In the genomic region with DNA sequence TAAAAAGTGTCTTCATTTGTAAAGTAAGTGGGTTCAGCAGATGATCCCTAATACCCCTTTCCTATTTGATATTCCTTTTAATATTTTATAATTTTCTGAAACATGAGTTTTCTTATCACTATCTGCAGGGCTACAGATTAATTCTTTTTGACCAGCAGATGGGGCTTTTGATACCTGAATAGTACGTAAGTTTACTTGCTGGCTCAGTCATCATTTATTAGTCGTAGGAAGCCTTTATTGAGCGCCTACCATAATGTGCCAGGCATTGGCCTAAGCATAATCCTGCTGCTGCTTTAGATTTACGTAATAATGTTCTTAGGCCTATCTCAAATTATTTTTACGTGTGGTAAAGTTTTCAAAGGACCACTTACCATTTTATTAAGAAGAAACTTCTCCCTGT, we compare ENCODE assay signal across 8 cellular contexts. TPM values are rescaled to one million over a fixed set of nuclear protein-coding genes. Genes with fewer than 3 reads are reported as not detected.
A peak's percentile ranks its signal among the peaks of the same experiment; 100 is the strongest.
DNase-seq lines count a peak whose midpoint lies in the region; ATAC-seq and TF ChIP-seq lines count a peak whose summit lies in the region.

No MANE protein-coding gene starts in this region.

- no peaks in the 10 kb centered on the region for H3K79me2 ChIP-seq in mammary epithelial cell (ENCODE audit: insufficient read depth, low read length)

- no peak overlapping the region for H3K4me3 ChIP-seq in Jurkat, Clone E6-1 (ENCODE audit: low read length)
- no peak overlapping the region for H3K4me3 ChIP-seq in mammary epithelial cell (replicated peaks in 1 of 3; ENCODE audit: insufficient read depth in 1 of 3, low read depth in 2 of 3, low read length in 3 of 3)
- no peak overlapping the region for H3K4me3 ChIP-seq in lower leg skin (ENCODE audit: low read depth, poor library complexity, severe bottlenecking)

- no peak for ATAC-seq in GM21528 (IDR thresholded peaks at IDR 0.05; ENCODE audit: low FRiP score, unreplicated experiment)

- H3K9ac ChIP-seq in mammary epithelial cell (ENCODE audit: insufficient read depth, low read length) = no peak overlapping the region

- H3K4me2 ChIP-seq in mammary epithelial cell (ENCODE audit: insufficient read depth, low read depth, low read length) = no peak overlapping the region

- no peak overlapping the region for H2AFZ ChIP-seq in mammary epithelial cell (ENCODE audit: low read depth, low read length)

- CTCF ChIA-PET in mammary epithelial cell (lab: Charles Lee; ENCODE audit: low non-redundant PET) = no interaction called here

- no peak overlapping the region for H3K27ac ChIP-seq in mammary epithelial cell (ENCODE audit: insufficient read depth, low read depth, low read length)

- no TSS peak for BruUV-seq in mammary epithelial cell (replicated peaks; lab: Mats Ljungman, UMichigan)

- no peaks in the 10 kb centered on the region for H4K20me1 ChIP-seq in mammary epithelial cell (ENCODE audit: insufficient read depth, low read length)

- H3K4me1 ChIP-seq in mammary epithelial cell (ENCODE audit: insufficient read depth, low read length) = no peaks in the 10 kb centered on the region

- peak; percentile 40 for DNase-seq in EH (ENCODE audit: low read depth)
- DNase-seq in Jurkat, Clone E6-1 (ENCODE audit: low read depth, low spot score) = peak; percentile 40
- peak; percentile 16 for DNase-seq in mammary epithelial cell
- DNase-seq in myocyte (ENCODE audit: low read depth) = peak; percentile 55
- no peak for DNase-seq in UCSD-AML1 (lab: John Stamatoyannopoulos, UW; ENCODE audit: unreplicated experiment)
- DNase-seq in posterior vena cava (ENCODE audit: low spot score) = no peak
- no peak for DNase-seq in lower leg skin (ENCODE audit: low spot score in 2 of 2)

- H3K27me3 ChIP-seq in mammary epithelial cell (ENCODE audit: insufficient read depth, low read length) = no peaks in the 10 kb centered on the region

- peak; percentile 29 to 39 for TF ChIP-seq CTCF in mammary epithelial cell (conservative IDR thresholded peaks at IDR 0.05 in 1 of 2, IDR thresholded peaks at IDR 0.05 in 1 of 2; ENCODE audit: extremely low read depth in 1 of 2, insufficient read depth in 1 of 2, low read depth in 1 of 2, low read length in 2 of 2)
- TF ChIP-seq CTCF in lower leg skin (IDR thresholded peaks at IDR 0.05) = no peak

- dilution Hi-C loops in mammary epithelial cell (cut with HindIII; ENCODE audit: low sequenced_read_pairs) = no loop called here

- in situ Hi-C loops in mammary epithelial cell (cut with MboI; ENCODE audit: low sequenced_read_pairs in 2 of 2) = no loop called here

- 22% methylated on average over 5 of the region's 5 CpGs for WGBS in mammary epithelial cell (ENCODE audit: low coverage, missing lambda C conversion rate)
- 18 to 20% methylated on average over 5 of the region's 5 CpGs for WGBS in lower leg skin, 2 donors

- H3K36me3 ChIP-seq in mammary epithelial cell (ENCODE audit: insufficient read depth, low read length) = no peaks in the 10 kb centered on the region

- intact Hi-C loops in mammary epithelial cell (cut with micrococcal nuclease) = loop anchor here (1.0 to 10.0 kb wide), 2 partner anchors 100 to 611 kb away; no protein-coding TSS in a partner anchor
- intact Hi-C loops in posterior vena cava (cut with DNase I) = no loop called here
- intact Hi-C loops in lower leg skin (cut with DNase I; ENCODE audit: low total_unique reads) = no loop called here

- TF ChIP-seq POLR2A in lower leg skin (IDR thresholded peaks at IDR 0.05) = no peak

- no peaks in the 10 kb centered on the region for H3K9me3 ChIP-seq in mammary epithelial cell (replicated peaks; ENCODE audit: insufficient read depth, low read length)

RNA-seq across cellular contexts. Expression of gene OSTC, which starts 33.1 kb away (rescaled TPM):
- 170 TPM for polyA plus RNA-seq in Jurkat, Clone E6-1 (2012; ENCODE audit: insufficient read depth, insufficient read length)
- total RNA-seq in mammary epithelial cell (100 to 1,000 TPM in 1 of 2 donors, 10 to 100 TPM in 1; 99.8 to 139 TPM), myocyte (316 and 361 TPM in 2 replicates), posterior vena cava (10 to 100 TPM; 69.4 to 80.8 TPM), lower leg skin (10 to 100 TPM; 21.5 to 55.3 (median 39.3) TPM)
- polyA plus RNA-seq in mammary epithelial cell = 97.1 TPM
- 49.6 TPM for polyA minus RNA-seq in mammary epithelial cell
- polyA plus RNA-seq in myocyte (2012) = 303 TPM

Comparison
In these comparisons a context has a peak if more than half of its experiments do, and no peak if none do; other contexts are left out.
1. DNase-seq: peak in EH (single experiment), Jurkat, Clone E6-1 (single experiment), mammary epithelial cell (single experiment) and myocyte (single experiment); none in UCSD-AML1 (single experiment), posterior vena cava (single experiment) and lower leg skin (0 of 2).
2. CTCF ChIP-seq: peak in mammary epithelial cell (2 of 2); none in lower leg skin (0 of 3).